Comparison of ENCODE assay signal across 9 cellular contexts in genomic region chr13:60019119-60019993, GRCh38.
DNase-seq lines count a peak whose midpoint lies in the region; ATAC-seq and TF ChIP-seq lines count a peak whose summit lies in the region.
"Had no signal": no experiment of that assay in that cellular context is flagged by ENCODE, and none has a peak within 500 bp of the region (broad histone marks: within the 10 kb centered on the region; RNA-seq: fewer than 3 reads in every experiment).

No MANE protein-coding gene starts in this region.

- no peak for TF ChIP-seq POLR2A in gastroesophageal sphincter (IDR thresholded peaks at IDR 0.05)

- H3K4me3 Mint-ChIP-seq in naive thymus-derived CD8-positive, alpha-beta T cell: no peak overlapping the region

- H3K36me3 Mint-ChIP-seq in naive thymus-derived CD8-positive, alpha-beta T cell: peaks cover 0 to 4% (median 3%) of the 10 kb centered on the region in 3 donors

- ATAC-seq in GM18519 (IDR thresholded peaks at IDR 0.05; ENCODE audit: low FRiP score, unreplicated experiment) (peak; percentile 85), HG02642 (IDR thresholded peaks at IDR 0.05; ENCODE audit: poor library complexity, unreplicated experiment) (peak; percentile 76), gastroesophageal sphincter (no peak)
- no peak for ATAC-seq in naive thymus-derived CD8-positive, alpha-beta T cell

- 45 to 61% methylated on average over 6 of the region's 6 CpGs for WGBS in gastroesophageal sphincter (ENCODE audit: low coverage in 1 of 2), 2 donors

- H3K27me3 Mint-ChIP-seq in naive thymus-derived CD8-positive, alpha-beta T cell: peaks cover 0 to 4% (median 0%) of the 10 kb centered on the region in 5 donors

- no peak for TF ChIP-seq CTCF in gastroesophageal sphincter (IDR thresholded peaks at IDR 0.05)

- DNase-seq in NAMALWA (ENCODE audit: low spot score) (peak; percentile 45), kidney tubule cell (ENCODE audit: low spot score) (peak; percentile 18), RKO (ENCODE audit: low spot score) (no peak)
- no peak for DNase-seq in stimulated activated CD4-positive, alpha-beta T cell treated with anti-CD3 and anti-CD28 coated beads, Interleukin-4, amount 100 ng/mL, for 1 hour
- DNase-seq in naive thymus-derived CD8-positive, alpha-beta T cell: no peak
- DNase-seq: GOT3 had no signal

- H3K9me3 ChIP-seq in gastroesophageal sphincter: peaks cover 0 to 11% (median 0%) of the 10 kb centered on the region in 3 donors

- POLR2A ChIA-PET in naive thymus-derived CD8-positive, alpha-beta T cell (lab: Charles Lee): interaction anchor here (0.5 kb wide), 1 partner anchor 913 kb away, joined by 3 read pairs; no protein-coding TSS in a partner anchor

- no peak overlapping the region for H3K4me3 ChIP-seq in gastroesophageal sphincter

- no peaks in the 10 kb centered on the region for H3K36me3 ChIP-seq in gastroesophageal sphincter

- peaks cover 0 to 9% (median 0%) of the 10 kb centered on the region in 4 donors for H3K4me1 Mint-ChIP-seq in naive thymus-derived CD8-positive, alpha-beta T cell

- peaks cover 2 to 12% (median 6%) of the 10 kb centered on the region in 9 donors for H3K9me3 Mint-ChIP-seq in naive thymus-derived CD8-positive, alpha-beta T cell

- H3K27ac ChIP-seq in gastroesophageal sphincter: no peak overlapping the region

- no peaks in the 10 kb centered on the region for H3K4me1 ChIP-seq in gastroesophageal sphincter

- no peak for TF ChIP-seq EP300 in gastroesophageal sphincter (IDR thresholded peaks at IDR 0.05)

- H3K27ac Mint-ChIP-seq in naive thymus-derived CD8-positive, alpha-beta T cell: no peak overlapping the region

- H3K27me3 ChIP-seq in gastroesophageal sphincter: no peaks in the 10 kb centered on the region

Comparison
In these comparisons a context has a peak if more than half of its experiments do, and no peak if none do; other contexts are left out.
1. ATAC-seq: peak in GM18519 (single experiment) and HG02642 (single experiment); none in gastroesophageal sphincter (single experiment) and naive thymus-derived CD8-positive, alpha-beta T cell (0 of 2).
2. DNase-seq: peak in NAMALWA (single experiment) and kidney tubule cell (single experiment); none in RKO (single experiment), stimulated activated CD4-positive, alpha-beta T cell treated with anti-CD3 and anti-CD28 coated beads, Interleukin-4, amount 100 ng/mL, for 1 hour (single experiment) and naive thymus-derived CD8-positive, alpha-beta T cell (0 of 10).